In genomic region chr20:50063763-50064162, GRCh38 we compare ENCODE assay signal across 4 cellular contexts.
TF ChIP-seq lines count a peak whose summit lies in the region.

No MANE protein-coding gene starts in this region.

TF ChIP-seq in HEK293, 187 proteins besides CTCF, POLR2A, EP300 and RAD21:
- TF ChIP-seq ZBTB20 (tag by site-specific recombination; IDR thresholded peaks at IDR 0.05) (0 out of 2 replicates have a peak, but pooled peaks have one; percentile 28), ZNF121 (tag by site-specific recombination; IDR thresholded peaks at IDR 0.05) (peak; percentile 87)

TF ChIP-seq in WTC11, 78 proteins besides CTCF, POLR2A, EP300 and RAD21:
- TF ChIP-seq ZNF121 (CRISPR knock-in tag; IDR thresholded peaks at IDR 0.05) (peak; percentile 89), GTF2I (CRISPR knock-in tag; conservative IDR thresholded peaks at IDR 0.05) (0 out of 2 replicates have a peak, but pooled peaks have one; percentile 4)

TF ChIP-seq in K562, 482 proteins besides CTCF, POLR2A, EP300 and RAD21:
- TF ChIP-seq RBM25 (IDR thresholded peaks at IDR 0.05; ENCODE audit: low read depth, low read length, severe bottlenecking) (peak; percentile 22), ZNF121 (CRISPR knock-in tag; conservative IDR thresholded peaks at IDR 0.05) (peak; percentile 98), BCOR (IDR thresholded peaks at IDR 0.05) (peak; percentile 42; the same call in 1 of the 2 replicates)
TF ChIP-seq in K562: peak in this region for 3; not testable (repeated sequence) for 479.

TF ChIP-seq in HepG2, 621 proteins besides CTCF, POLR2A, EP300 and RAD21:
- TF ChIP-seq ZNF121 (CRISPR knock-in tag; IDR thresholded peaks at IDR 0.05), result peak; percentile 91
